In the genomic region with DNA sequence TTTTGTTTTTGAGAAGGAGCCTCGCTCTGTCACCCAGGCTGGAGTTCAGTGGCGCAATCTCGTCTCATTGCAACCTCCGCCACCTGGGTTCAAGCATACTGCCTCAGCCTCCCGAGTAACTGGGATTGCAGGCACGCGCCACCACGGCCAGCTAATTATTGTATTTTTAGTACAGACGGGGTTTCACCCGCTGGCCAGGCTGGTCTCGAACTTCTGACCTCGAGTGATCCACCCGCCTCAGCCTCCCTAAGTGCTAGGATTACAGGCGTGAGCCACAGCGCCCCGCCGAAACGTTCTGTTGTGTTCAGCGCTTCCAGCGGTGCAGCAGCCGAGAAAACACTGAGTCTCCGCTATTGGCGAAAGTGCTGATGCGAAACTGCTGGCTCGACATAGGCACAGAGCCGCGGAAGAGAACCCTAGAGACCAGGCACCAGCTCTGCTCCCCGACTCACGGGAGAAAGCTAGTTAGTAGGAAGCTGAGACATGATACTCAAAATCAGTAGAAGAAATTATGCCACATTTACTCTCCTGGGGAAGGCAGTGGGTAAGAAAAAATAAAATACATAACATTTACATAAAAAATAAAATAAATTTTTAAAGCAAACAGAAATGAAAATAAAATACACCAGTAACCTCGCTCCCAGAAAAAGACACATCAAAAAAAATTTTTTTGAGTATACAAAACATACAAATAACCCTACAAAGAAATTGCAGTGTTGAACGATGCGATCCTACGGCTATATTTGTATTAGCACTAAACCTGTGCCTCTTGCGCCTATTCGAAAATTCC, we compare ENCODE assay signal across 8 cellular contexts. TPM values are rescaled to one million over a fixed set of nuclear protein-coding genes. Genes with fewer than 3 reads are reported as not detected.
A peak's percentile ranks its signal among the peaks of the same experiment; 100 is the strongest.
DNase-seq lines count a peak whose midpoint lies in the region; TF ChIP-seq lines count a peak whose summit lies in the region.

No MANE protein-coding gene starts in this region.

- CTCF ChIA-PET in activated naive CD4-positive, alpha-beta T cell treated with anti-CD3 and anti-CD28 coated beads for 36 hours (lab: Charles Lee) = interaction anchor here (0.7 to 5.8 kb wide), 12 partner anchors 10 to 100 kb away, joined by 3 to 82 read pairs (median 6); no protein-coding TSS in a partner anchor

- intact Hi-C loops in activated naive CD4-positive, alpha-beta T cell treated with anti-CD3 and anti-CD28 coated beads for 36 hours (cut with micrococcal nuclease) = loop anchor here (1.0 to 5.0 kb wide), 8 partner anchors 9 to 1106 kb away; a partner anchor contains a TSS

- H3K4me3 ChIP-seq in HFF-Myc (replicated peaks; ENCODE audit: low read depth, low read length) (peak overlapping the region; percentile 41), parathyroid adenoma (ENCODE audit: low read depth, low read length) (peak overlapping the region; percentile 23), tibial nerve (peak overlapping the region; percentile 41 to 57 (median 49))

- TF ChIP-seq POLR2A in tibial nerve (IDR thresholded peaks at IDR 0.05) = peak in 1 of 2 donors; percentile 57

- in situ Hi-C loops in SK-MEL-5 (cut with HindIII; ENCODE audit: low pct_unique_long_range_greater_than_20kb, low sequenced_read_pairs) = no loop called here

- DNase-seq in GDM1 (lab: John Stamatoyannopoulos, UW) = peak; percentile 86
- DNase-seq in HFF-Myc (ENCODE audit: extremely low read depth, low read depth) = peak; percentile 80
- DNase-seq in NCI-H1048 (lab: John Stamatoyannopoulos, UW) = peak; percentile 28
- peak; percentile 97 for DNase-seq in SK-MEL-5 (ENCODE audit: low read depth, low spot score)
- peak; percentile 93 for DNase-seq in activated naive CD4-positive, alpha-beta T cell treated with anti-CD3 and anti-CD28 coated beads for 36 hours
- peak; percentile 91 for DNase-seq in glutamatergic neuron
- peak; percentile 81 to 87 for DNase-seq in tibial nerve (ENCODE audit: low spot score in 2 of 2)

- no peak overlapping the region for H3K9ac ChIP-seq in parathyroid adenoma

- H3K9me3 ChIP-seq in parathyroid adenoma (ENCODE audit: control insufficient read depth, low read length) (no peaks in the 10 kb centered on the region), tibial nerve (no peaks in the 10 kb centered on the region)

- no peaks in the 10 kb centered on the region for H3K79me2 ChIP-seq in parathyroid adenoma

- no peaks in the 10 kb centered on the region for H3K9me3 Mint-ChIP-seq in activated naive CD4-positive, alpha-beta T cell treated with anti-CD3 and anti-CD28 coated beads for 36 hours
- peaks cover 11% of the 10 kb centered on the region for H3K9me3 Mint-ChIP-seq in glutamatergic neuron (ENCODE audit: unreplicated experiment)

- H3K4me3 Mint-ChIP-seq in activated naive CD4-positive, alpha-beta T cell treated with anti-CD3 and anti-CD28 coated beads for 36 hours = peak overlapping the region; percentile 79
- peak overlapping the region; percentile 97 for H3K4me3 Mint-ChIP-seq in glutamatergic neuron (ENCODE audit: unreplicated experiment)

- no peaks in the 10 kb centered on the region for H3K4me1 ChIP-seq in parathyroid adenoma
- peaks cover 0 to 25% (median 5%) of the 10 kb centered on the region in 4 donors for H3K4me1 ChIP-seq in tibial nerve

- 8 to 9% methylated on average over 24 to 34 of the region's 35 CpGs for WGBS in tibial nerve, 2 donors

- TF ChIP-seq CTCF in HFF-Myc (IDR thresholded peaks at IDR 0.05; ENCODE audit: low read depth, low read length, missing control alignments) = no peak
- no peak for TF ChIP-seq CTCF in glutamatergic neuron (IDR thresholded peaks at IDR 0.05; ENCODE audit: partially characterized antibody, unreplicated experiment)
- no peak for TF ChIP-seq CTCF in parathyroid adenoma (IDR thresholded peaks at IDR 0.05)
- TF ChIP-seq CTCF in tibial nerve (IDR thresholded peaks at IDR 0.05) = no peak

- peak overlapping the region; percentile 6 for H3K4me2 ChIP-seq in parathyroid adenoma (ENCODE audit: low read length)

- H3K27ac Mint-ChIP-seq in activated naive CD4-positive, alpha-beta T cell treated with anti-CD3 and anti-CD28 coated beads for 36 hours = peak overlapping the region; percentile 97
- peak overlapping the region; percentile 89 for H3K27ac Mint-ChIP-seq in glutamatergic neuron (ENCODE audit: unreplicated experiment)

- peak overlapping the region; percentile 65 for H2AFZ ChIP-seq in parathyroid adenoma

- H3K36me3 Mint-ChIP-seq in activated naive CD4-positive, alpha-beta T cell treated with anti-CD3 and anti-CD28 coated beads for 36 hours (ENCODE audit: low read depth) = no peaks in the 10 kb centered on the region
- no peaks in the 10 kb centered on the region for H3K36me3 Mint-ChIP-seq in glutamatergic neuron (ENCODE audit: unreplicated experiment)

- H3K36me3 ChIP-seq in parathyroid adenoma (ENCODE audit: control insufficient read depth, insufficient read depth, low read length) (no peaks in the 10 kb centered on the region), tibial nerve (no peaks in the 10 kb centered on the region)

- H3K27ac ChIP-seq in parathyroid adenoma (peak overlapping the region; percentile 62), tibial nerve (peak overlapping the region; percentile 67 to 95 (median 94))

- H3K27me3 Mint-ChIP-seq in activated naive CD4-positive, alpha-beta T cell treated with anti-CD3 and anti-CD28 coated beads for 36 hours (ENCODE audit: low read depth) = no peaks in the 10 kb centered on the region
- peaks cover 23% of the 10 kb centered on the region for H3K27me3 Mint-ChIP-seq in glutamatergic neuron (ENCODE audit: unreplicated experiment)

- H3K27me3 ChIP-seq in parathyroid adenoma (ENCODE audit: control insufficient read depth, insufficient read depth, low read length) (peaks cover 8% of the 10 kb centered on the region), tibial nerve (no peaks in the 10 kb centered on the region)

- peaks cover 24% of the 10 kb centered on the region for H3K4me1 Mint-ChIP-seq in activated naive CD4-positive, alpha-beta T cell treated with anti-CD3 and anti-CD28 coated beads for 36 hours (ENCODE audit: low read depth)
- peaks cover 15% of the 10 kb centered on the region for H3K4me1 Mint-ChIP-seq in glutamatergic neuron (ENCODE audit: low read depth, unreplicated experiment)

- peak in 1 of 2 donors; percentile 96 for TF ChIP-seq EP300 in tibial nerve (IDR thresholded peaks at IDR 0.05)

RNA-seq across cellular contexts. Expression of a gene that starts 31.6 kb away (rescaled TPM):
- total RNA-seq in SK-MEL-5 (2014; rRNA removed; shearing (Covaris generic)) = 0.40 and 0.45 TPM in 2 replicates
- 0.35 and 0.94 TPM in 2 replicates for polyA plus RNA-seq in SK-MEL-5 (2015; cell fraction: cytosol; rRNA removed)
- polyA plus RNA-seq in SK-MEL-5 (2015; cell fraction: nucleus; rRNA removed) = 2.9 TPM in 2 replicates
- total RNA-seq in activated naive CD4-positive, alpha-beta T cell treated with anti-CD3 and anti-CD28 coated beads for 36 hours = 1 to 10 TPM; 6.0 to 6.5 TPM
- 1.6 TPM for total RNA-seq in glutamatergic neuron (ENCODE audit: unreplicated experiment)
- total RNA-seq in tibial nerve = 1 to 10 TPM; 5.4 to 9.0 (median 8.1) TPM

Comparison
In these comparisons a context has a peak if more than half of its experiments do, and no peak if none do; other contexts are left out.
1. Peak in every context shown above with its lines: DNase-seq, H3K4me3 ChIP-seq and H3K27ac ChIP-seq.
2. DNase-seq: peak in every context shown above with its lines; median percentile 97 in SK-MEL-5; 93 in activated naive CD4-positive, alpha-beta T cell treated with anti-CD3 and anti-CD28 coated beads for 36 hours; 91 in glutamatergic neuron; 86 in GDM1; 84 in tibial nerve; 80 in HFF-Myc; 28 in NCI-H1048.